Comparison of ENCODE assay signal across 9 cellular contexts in genomic region chr16:55686671-55687070, GRCh38. TPM values are rescaled to one million over a fixed set of nuclear protein-coding genes. Genes with fewer than 3 reads are reported as not detected.
"Had no signal": no experiment of that assay in that cellular context is flagged by ENCODE, and none has a peak within 500 bp of the region (broad histone marks: within the 10 kb centered on the region; RNA-seq: fewer than 3 reads in every experiment).

No MANE protein-coding gene starts in this region.

- H3K4me2 ChIP-seq: KMS-11 had no signal

- H3K27ac ChIP-seq: HL-60, KMS-11 had no signal

- DNase-seq: IMR-90, KBM-7, KG1 had no signal

- FAIRE-seq: HTR-8/SVneo had no signal

- H3K9ac ChIP-seq: KMS-11 had no signal

RNA-seq across cellular contexts. Expression of gene SLC6A2, which starts 30.9 kb away (rescaled TPM):
- total RNA-seq: HT-29, HT1080, IMR-90 had no signal
- polyA plus RNA-seq: IgD-negative memory B cell, IMR-90 had no signal
